Comparison of ENCODE assay signal across 8 cellular contexts in genomic region chr1:32876341-32877210, GRCh38. TPM values are rescaled to one million over a fixed set of nuclear protein-coding genes. Genes with fewer than 3 reads are reported as not detected.
DNase-seq lines count a peak whose midpoint lies in the region; ATAC-seq and TF ChIP-seq lines count a peak whose summit lies in the region.

No MANE protein-coding gene starts in this region.

- ATAC-seq in HG02981 (IDR thresholded peaks at IDR 0.05; ENCODE audit: unreplicated experiment), result no peak

- 69% methylated on average over 6 of the region's 16 CpGs for WGBS in esophagus muscularis mucosa

- no peak for TF ChIP-seq EP300 in esophagus muscularis mucosa (IDR thresholded peaks at IDR 0.05)

- H3K36me3 ChIP-seq in GM06990 (ENCODE audit: control insufficient read depth, insufficient read depth, low read length) (no peaks in the 10 kb centered on the region), esophagus muscularis mucosa (no peaks in the 10 kb centered on the region)

- no peaks in the 10 kb centered on the region for H3K9me3 Mint-ChIP-seq in nephron

- no peaks in the 10 kb centered on the region for H3K9me3 ChIP-seq in esophagus muscularis mucosa

- H3K4me1 ChIP-seq in esophagus muscularis mucosa, result peaks cover 22 to 42% (median 33%) of the 10 kb centered on the region in 4 donors

- H3K36me3 Mint-ChIP-seq in nephron (ENCODE audit: low read depth), result no peaks in the 10 kb centered on the region

- H3K4me3 ChIP-seq in GM06990 (replicated peaks; ENCODE audit: low read depth, low read length) (no peak overlapping the region), esophagus muscularis mucosa (no peak overlapping the region)

- intact Hi-C loops in esophagus muscularis mucosa (cut with DNase I), result loop anchor here (10.0 kb wide), 3 partner anchors 162 to 352 kb away; partner anchors contain the start of gene AZIN2

- peaks cover 19% of the 10 kb centered on the region for H3K27me3 Mint-ChIP-seq in nephron (ENCODE audit: low read depth)

- TF ChIP-seq CTCF in GM06990 (IDR thresholded peaks at IDR 0.05; ENCODE audit: insufficient read depth, low read length, poor library complexity, severe bottlenecking) (peak; percentile 96), esophagus muscularis mucosa (IDR thresholded peaks at IDR 0.05) (peak; percentile 69 to 91 (median 69)), nephron (IDR thresholded peaks at IDR 0.05; ENCODE audit: unreplicated experiment in 3 of 3) (peak; percentile 45 to 57 (median 46))

- H3K27ac ChIP-seq in esophagus muscularis mucosa (replicated peaks in 1 of 4), result no peak overlapping the region

- DNase-seq in 8988T, result peak; percentile 91
- peak; percentile 58 for DNase-seq in GM06990 (ENCODE audit: extremely low read depth, insufficient read length)
- DNase-seq in NCI-H2196 (lab: John Stamatoyannopoulos, UW; ENCODE audit: unreplicated experiment), result peak; percentile 69
- peak; percentile 84 for DNase-seq in activated CD8-positive, alpha-beta memory T cell treated with anti-CD3 and anti-CD28 coated beads for 24 hours
- no peak for DNase-seq in esophagus muscularis mucosa (ENCODE audit: extremely low spot score)
- DNase-seq in middle frontal gyrus (ENCODE audit: extremely low spot score, low spot score), result no peak

- no peak overlapping the region for H3K4me3 Mint-ChIP-seq in nephron

- H3K27ac Mint-ChIP-seq in nephron, result no peak overlapping the region

- H3K4me1 Mint-ChIP-seq in nephron, result peaks cover 41% of the 10 kb centered on the region

- no peak for TF ChIP-seq POLR2A in esophagus muscularis mucosa (IDR thresholded peaks at IDR 0.05; ENCODE audit: low read depth)

- H3K27me3 ChIP-seq in GM06990 (replicated peaks; ENCODE audit: control insufficient read depth, insufficient read depth, low read length), result no peaks in the 10 kb centered on the region
- no peaks in the 10 kb centered on the region for H3K27me3 ChIP-seq in esophagus muscularis mucosa

RNA-seq across cellular contexts. Expression of gene FNDC5, which starts 5.9 kb away (rescaled TPM):
- 10 to 100 TPM in 2 of 4 donors, 1 to 10 TPM in 2; 5.5 to 17.0 (median 9.8) TPM for total RNA-seq in esophagus muscularis mucosa

RNA-seq across cellular contexts. Expression of gene HPCA, which starts 9.7 kb away (rescaled TPM):
- under 1 TPM in 1 of 4 donors, not detected in 3; 0.23 TPM for total RNA-seq in esophagus muscularis mucosa

RNA-seq across cellular contexts. Expression of gene TMEM54, which starts 24.6 kb away (rescaled TPM):
- 100 to 1,000 TPM in 3 of 4 donors, 10 to 100 TPM in 1; 64.6 to 132 (median 118) TPM for total RNA-seq in esophagus muscularis mucosa

RNA-seq across cellular contexts. Expression of gene S100PBP, which starts 59.1 kb away (rescaled TPM):
- total RNA-seq in esophagus muscularis mucosa, result 10 to 100 TPM; 14.9 to 24.1 (median 18.6) TPM

RNA-seq across cellular contexts. Expression of gene YARS1, which starts 59.4 kb away (rescaled TPM):
- total RNA-seq in esophagus muscularis mucosa, result 10 to 100 TPM; 34.1 to 55.7 (median 38.8) TPM

Comparison
In these comparisons a context has a peak if more than half of its experiments do, and no peak if none do; other contexts are left out.
1. DNase-seq: peak in 8988T (single experiment), GM06990 (single experiment), NCI-H2196 (single experiment) and activated CD8-positive, alpha-beta memory T cell treated with anti-CD3 and anti-CD28 coated beads for 24 hours (single experiment); none in esophagus muscularis mucosa (single experiment) and middle frontal gyrus (single experiment).
2. CTCF ChIP-seq: peak in every context shown above with its lines; median percentile 96 in GM06990; 69 in esophagus muscularis mucosa; 46 in nephron.